ENCODE assay signal across 19 cellular contexts in genomic region chr21:38075833-38076567, GRCh38.
DNase-seq lines count a peak whose midpoint lies in the region; ATAC-seq and TF ChIP-seq lines count a peak whose summit lies in the region.
"Had no signal": no experiment of that assay in that cellular context is flagged by ENCODE, and none has a peak within 500 bp of the region (broad histone marks: within the 10 kb centered on the region; RNA-seq: fewer than 3 reads in every experiment).

No MANE protein-coding gene starts in this region.

- peaks cover 5% of the 10 kb centered on the region for H3K4me1 Mint-ChIP-seq in nephron progenitor cell

- no peak overlapping the region for H3K27ac ChIP-seq in brain microvascular endothelial cell
- H3K27ac ChIP-seq: BLaER1, Peyer's patch, SJSA1 had no signal

- peaks cover 9% of the 10 kb centered on the region for H3K27me3 Mint-ChIP-seq in nephron progenitor cell (ENCODE audit: low read depth, poor library complexity)

- H3K36me3 Mint-ChIP-seq in nephron progenitor cell (ENCODE audit: low read depth), result no peaks in the 10 kb centered on the region
- H3K36me3 Mint-ChIP-seq: CD8-positive, alpha-beta T cell had no signal

- H3K36me3 ChIP-seq in brain microvascular endothelial cell (replicated peaks), result no peaks in the 10 kb centered on the region
- H3K36me3 ChIP-seq: BLaER1, Peyer's patch, SJSA1 had no signal

- H3K4me3 ChIP-seq in brain microvascular endothelial cell (ENCODE audit: low read depth, low read length), result no peak overlapping the region
- H3K4me3 ChIP-seq: BLaER1, Peyer's patch, SJSA1 had no signal

- H3K27ac Mint-ChIP-seq in nephron progenitor cell, result peak overlapping the region; percentile 57
- H3K27ac Mint-ChIP-seq: CD8-positive, alpha-beta T cell had no signal

- in situ Hi-C loops in brain microvascular endothelial cell (cut with HindIII; ENCODE audit: low pct_ligation_motif_present, low sequenced_read_pairs), result no loop called here

- no peaks in the 10 kb centered on the region for H3K27me3 ChIP-seq in brain microvascular endothelial cell (replicated peaks)
- H3K27me3 ChIP-seq: BLaER1, Peyer's patch had no signal

- H3K4me3 Mint-ChIP-seq in nephron progenitor cell, result no peak overlapping the region
- H3K4me3 Mint-ChIP-seq: CD8-positive, alpha-beta T cell had no signal

- H3K9me3 Mint-ChIP-seq in nephron progenitor cell, result peaks cover 29% of the 10 kb centered on the region
- H3K9me3 Mint-ChIP-seq: CD8-positive, alpha-beta T cell had no signal

- TF ChIP-seq CTCF in nephron progenitor cell (IDR thresholded peaks at IDR 0.05), result no peak
- TF ChIP-seq CTCF in brain microvascular endothelial cell (IDR thresholded peaks at IDR 0.05; ENCODE audit: low read depth, low read length, missing control alignments), result no peak

- ATAC-seq in HG03378 (IDR thresholded peaks at IDR 0.05; ENCODE audit: unreplicated experiment), result no peak
- ATAC-seq: CD8-positive, alpha-beta T cell had no signal

- peak; percentile 4 for DNase-seq in NCI-H1105 treated with DMSO at 0.1 percent for 48 hours (lab: John Stamatoyannopoulos, UW)
- no peak for DNase-seq in NCI-H1105 (lab: John Stamatoyannopoulos, UW)
- peak; percentile 8 for DNase-seq in ELR (ENCODE audit: low read depth)
- DNase-seq in dermis blood vessel endothelial cell, result peak; percentile 4
- DNase-seq in nephron progenitor cell, result no peak
- DNase-seq in brain microvascular endothelial cell, result no peak
- no peak for DNase-seq in NCI-H526 treated with DMSO at 0.1 percent for 48 hours (lab: John Stamatoyannopoulos, UW)
- DNase-seq: 8988T; CD8-positive, alpha-beta T cell; DMS79 treated with DMSO at 0.1 percent for 48 hours; GDM1; H7; NCI-H187; NCI-H345; NCI-H524 treated with DMSO at 0.1 percent for 48 hours; Peyer's patch had no signal

Comparison
In these comparisons a context has a peak if more than half of its experiments do, and no peak if none do; other contexts are left out.
1. DNase-seq: peak in NCI-H1105 treated with DMSO at 0.1 percent for 48 hours (single experiment), ELR (single experiment) and dermis blood vessel endothelial cell (single experiment); none in NCI-H1105 (single experiment), nephron progenitor cell (single experiment), brain microvascular endothelial cell (single experiment) and NCI-H526 treated with DMSO at 0.1 percent for 48 hours (single experiment).